Comparison of ENCODE assay signal across 28 cellular contexts in the genomic region with DNA sequence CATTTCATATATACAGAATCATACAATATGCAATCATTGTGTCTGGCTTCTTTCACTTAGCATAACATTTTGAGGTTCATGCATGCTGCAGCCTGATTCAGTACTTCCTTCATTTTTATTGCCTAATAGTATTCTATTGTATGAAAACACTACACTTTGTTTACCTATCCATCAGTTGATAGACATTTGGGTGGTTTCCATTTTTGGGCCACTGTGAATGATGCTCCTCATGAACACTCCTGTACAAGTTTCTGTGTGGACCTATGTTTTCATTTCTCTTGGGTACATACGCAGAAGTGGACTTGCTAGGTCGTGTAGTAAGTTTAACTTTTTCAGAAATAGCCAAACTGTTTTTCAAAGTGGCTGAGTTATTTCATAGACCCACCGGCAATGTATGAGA.
"Had no signal": no experiment of that assay in that cellular context is flagged by ENCODE, and none has a peak within 500 bp of the region (broad histone marks: within the 10 kb centered on the region; RNA-seq: fewer than 3 reads in every experiment).

No MANE protein-coding gene starts in this region.

- H3K27me3 ChIP-seq: dorsolateral prefrontal cortex, esophagus squamous epithelium, heart right ventricle, right lobe of liver, tibial nerve, upper lobe of left lung, uterus had no signal

- ATAC-seq: heart right ventricle; left colon; mucosa of descending colon; natural killer cell treated with Interleukin-12 subunit alpha and Interleukin-12 subunit beta and Interleukin-15 and Interleukin-18, amount 100 ng/mL, for 72 hours; right lobe of liver; stimulated activated naive B cell treated with anti-CD40 and anti-IgM and Interleukin-4, amounts not matched to agents 10 μg/mL and 1 μg/mL and 100 μg/mL, for 72 hours had no signal

- H3K4me1 ChIP-seq: right lobe of liver, tibial nerve, uterus had no signal

- H3K9me3 ChIP-seq: esophagus squamous epithelium, heart right ventricle, mucosa of descending colon, right lobe of liver, thoracic aorta, tibial nerve, upper lobe of left lung, uterus had no signal

- DNase-seq: cortex of kidney; dorsolateral prefrontal cortex; effector CD4-positive, alpha-beta T cell; esophagus squamous epithelium; foreskin melanocyte; glutamatergic neuron; heart right ventricle; hippocampal formation; immature natural killer cell; islet precursor cell; kidney glomerular epithelial cell; left colon; mesenchymal stem cell; mucosa of descending colon; naive B cell; right lobe of liver; small intestine; stimulated activated CD4-positive, alpha-beta T cell treated with anti-CD3 and anti-CD28 coated beads, Interleukin-15, amount 100 ng/mL, for 24 hours; stimulated activated CD4-positive, alpha-beta T cell treated with anti-CD3 and anti-CD28 coated beads, Interleukin-2, amount 100 ng/mL, for 48 hours; stimulated activated naive B cell treated with anti-CD40 and anti-IgM and Interleukin-4, amounts not matched to agents 10 μg/mL and 1 μg/mL and 100 μg/mL, for 72 hours; upper lobe of left lung; uterus had no signal

- H2AFZ ChIP-seq: parathyroid adenoma had no signal

- H3K36me3 ChIP-seq: esophagus squamous epithelium, heart right ventricle, right lobe of liver, thoracic aorta, tibial nerve, upper lobe of left lung, uterus had no signal

- H3K9ac ChIP-seq: parathyroid adenoma had no signal

- H3K4me3 ChIP-seq: dorsolateral prefrontal cortex, esophagus squamous epithelium, heart right ventricle, lung, mucosa of descending colon, right lobe of liver, thoracic aorta, tibial nerve, upper lobe of left lung, uterus had no signal

- H3K27ac ChIP-seq: epithelial cell of prostate, esophagus squamous epithelium, heart right ventricle, parathyroid adenoma, right lobe of liver, thoracic aorta, tibial nerve, upper lobe of left lung, uterus had no signal
